Comparison of ENCODE assay signal across 1 cellular context in genomic region chr3:67804089-67804488, GRCh38.
TF ChIP-seq lines count a peak whose summit lies in the region.

No MANE protein-coding gene starts in this region.

TF ChIP-seq in IMR-90, 13 proteins besides CTCF, POLR2A, EP300 and RAD21 (continued from another document):
- TF ChIP-seq, protein P1, sequence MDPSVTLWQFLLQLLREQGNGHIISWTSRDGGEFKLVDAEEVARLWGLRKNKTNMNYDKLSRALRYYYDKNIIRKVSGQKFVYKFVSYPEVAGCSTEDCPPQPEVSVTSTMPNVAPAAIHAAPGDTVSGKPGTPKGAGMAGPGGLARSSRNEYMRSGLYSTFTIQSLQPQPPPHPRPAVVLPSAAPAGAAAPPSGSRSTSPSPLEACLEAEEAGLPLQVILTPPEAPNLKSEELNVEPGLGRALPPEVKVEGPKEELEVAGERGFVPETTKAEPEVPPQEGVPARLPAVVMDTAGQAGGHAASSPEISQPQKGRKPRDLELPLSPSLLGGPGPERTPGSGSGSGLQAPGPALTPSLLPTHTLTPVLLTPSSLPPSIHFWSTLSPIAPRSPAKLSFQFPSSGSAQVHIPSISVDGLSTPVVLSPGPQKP (IDR thresholded peaks at IDR 0.05; ENCODE audit: borderline replicate concordance, low read depth, low read length), result no peak
- TF ChIP-seq FOS (IDR thresholded peaks at IDR 0.05; ENCODE audit: low read depth, low read length) (no peak), CHD1 (IDR thresholded peaks at IDR 0.05; ENCODE audit: low read depth, low read length) (no peak), RCOR1 (IDR thresholded peaks at IDR 0.05; ENCODE audit: insufficient replicate concordance, low read length) (no peak), MAZ (IDR thresholded peaks at IDR 0.05; ENCODE audit: borderline replicate concordance, low read depth, low read length) (no peak), RFX5 (IDR thresholded peaks at IDR 0.05; ENCODE audit: low read depth, low read length) (no peak), MAFK (IDR thresholded peaks at IDR 0.05; ENCODE audit: low read depth, low read length) (no peak), SMC3 (IDR thresholded peaks at IDR 0.05; ENCODE audit: low read depth, low read length) (no peak), MXI1 (IDR thresholded peaks at IDR 0.05; ENCODE audit: borderline replicate concordance, low read depth, low read length) (no peak)
